In the genomic region with DNA sequence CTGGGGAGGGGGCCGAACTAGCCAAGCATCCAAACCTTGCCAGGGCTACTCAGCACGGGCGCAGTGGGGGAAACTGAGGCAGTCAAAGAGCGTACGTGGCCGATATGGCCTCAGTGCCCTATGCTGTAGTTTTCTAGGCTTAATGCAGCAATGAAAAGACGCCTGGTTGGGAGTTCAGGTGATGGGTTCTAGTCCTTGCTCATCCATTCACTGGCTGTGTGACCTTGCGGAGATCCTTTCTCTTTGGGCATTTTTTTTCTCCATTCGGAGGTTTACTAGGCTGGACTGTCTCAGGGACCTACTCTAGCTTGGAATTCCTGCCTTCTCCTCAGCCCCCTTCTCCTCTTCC, we compare ENCODE assay signal across 8 cellular contexts. TPM values are rescaled to one million over a fixed set of nuclear protein-coding genes. Genes with fewer than 3 reads are reported as not detected.
A peak's percentile ranks its signal among the peaks of the same experiment; 100 is the strongest.
DNase-seq lines count a peak whose midpoint lies in the region; ATAC-seq and TF ChIP-seq lines count a peak whose summit lies in the region.

No MANE protein-coding gene starts in this region.

- H3K4me1 Mint-ChIP-seq in naive thymus-derived CD8-positive, alpha-beta T cell = peaks cover 22 to 33% (median 30%) of the 10 kb centered on the region in 4 donors

- peak overlapping the region; percentile 86 to 99 (median 98) for H3K27ac Mint-ChIP-seq in naive thymus-derived CD8-positive, alpha-beta T cell

- intact Hi-C loops in colonic mucosa (cut with DNase I) = loop anchor here (2.0 kb wide), 1 partner anchor 17 kb away; no protein-coding TSS in a partner anchor

- no peaks in the 10 kb centered on the region for H3K27me3 Mint-ChIP-seq in naive thymus-derived CD8-positive, alpha-beta T cell

- POLR2A ChIA-PET in naive thymus-derived CD8-positive, alpha-beta T cell (lab: Charles Lee) = interaction anchor here (0.8 to 4.3 kb wide), 9 partner anchors 15 to 118 kb away, joined by 3 to 65 read pairs (median 8); a partner anchor contains a TSS

- peak overlapping the region; percentile 83 to 95 (median 88) for H3K4me3 Mint-ChIP-seq in naive thymus-derived CD8-positive, alpha-beta T cell

- H3K4me3 ChIP-seq in LNCaP clone FGC (ENCODE audit: low read depth, low read length) (peak overlapping the region; percentile 94), colonic mucosa (peak overlapping the region; percentile 72)

- no peak for ATAC-seq in naive thymus-derived CD8-positive, alpha-beta T cell
- no peak for ATAC-seq in GM18861 (IDR thresholded peaks at IDR 0.05; ENCODE audit: unreplicated experiment)

- H3K36me3 Mint-ChIP-seq in naive thymus-derived CD8-positive, alpha-beta T cell = peaks cover 0 to 6% (median 0%) of the 10 kb centered on the region in 3 donors

- H3K9ac ChIP-seq in colonic mucosa (ENCODE audit: low read depth in 2 of 2, low read length in 2 of 2) = peak overlapping the region; percentile 97 to 98

- peak overlapping the region; percentile 91 for H3K27ac ChIP-seq in colonic mucosa

- H3K9me3 Mint-ChIP-seq in naive thymus-derived CD8-positive, alpha-beta T cell = no peaks in the 10 kb centered on the region

- H3K4me1 ChIP-seq in colonic mucosa = peaks cover 13% of the 10 kb centered on the region

- no peaks in the 10 kb centered on the region for H3K9me3 ChIP-seq in colonic mucosa

- H3K27me3 ChIP-seq in colonic mucosa = no peaks in the 10 kb centered on the region

- DNase-seq in AG20443 (ENCODE audit: low spot score) (peak; percentile 3), LNCaP clone FGC (ENCODE audit: low read depth) (no peak), colonic mucosa (no peak), GF-D8 (lab: John Stamatoyannopoulos, UW) (no peak), iPS-NIHi11 (ENCODE audit: low spot score) (no peak), NCI-H1048 (lab: John Stamatoyannopoulos, UW) (no peak)
- DNase-seq in naive thymus-derived CD8-positive, alpha-beta T cell = no peak

- TF ChIP-seq CTCF in LNCaP clone FGC (IDR thresholded peaks at IDR 0.05; ENCODE audit: control insufficient read depth, extremely low read depth, insufficient read depth) (no peak), colonic mucosa (IDR thresholded peaks at IDR 0.05) (no peak)

- no peaks in the 10 kb centered on the region for H3K36me3 ChIP-seq in colonic mucosa

RNA-seq across cellular contexts. Expression of a gene that starts 0.9 kb away (rescaled TPM):
- total RNA-seq in colonic mucosa = 10 to 100 TPM; 37.5 to 55.8 TPM
- total RNA-seq in naive thymus-derived CD8-positive, alpha-beta T cell = 10 to 100 TPM; 26.9 to 27.1 TPM
- polyA plus RNA-seq in naive thymus-derived CD8-positive, alpha-beta T cell = 10 to 100 TPM; 45.8 to 50.7 (median 48.5) TPM

RNA-seq across cellular contexts. Expression of a gene that starts 1.6 kb away (rescaled TPM):
- 10 to 100 TPM; 12.2 to 16.0 TPM for total RNA-seq in colonic mucosa
- 10 to 100 TPM; 36.8 to 37.9 TPM for total RNA-seq in naive thymus-derived CD8-positive, alpha-beta T cell
- 1 to 10 TPM; 1.2 to 3.8 (median 3.0) TPM for polyA plus RNA-seq in naive thymus-derived CD8-positive, alpha-beta T cell

RNA-seq across cellular contexts. Expression of a gene that starts 35.7 kb away (rescaled TPM):
- total RNA-seq in colonic mucosa = under 1 TPM; 0.10 to 0.19 TPM
- 1 to 10 TPM; 4.0 to 4.1 TPM for total RNA-seq in naive thymus-derived CD8-positive, alpha-beta T cell
- polyA plus RNA-seq in naive thymus-derived CD8-positive, alpha-beta T cell = under 1 TPM; 0.40 to 0.92 (median 0.60) TPM

RNA-seq across cellular contexts. Expression of a gene that starts 36.2 kb away (rescaled TPM):
- 100 to 1,000 TPM; 140 to 172 TPM for total RNA-seq in colonic mucosa
- total RNA-seq in naive thymus-derived CD8-positive, alpha-beta T cell = 100 to 1,000 TPM; 148 to 152 TPM
- polyA plus RNA-seq in naive thymus-derived CD8-positive, alpha-beta T cell = 100 to 1,000 TPM; 453 to 495 (median 490) TPM

RNA-seq across cellular contexts. Expression of a gene that starts 45.9 kb away (rescaled TPM):
- total RNA-seq in colonic mucosa = 10 to 100 TPM; 22.0 to 34.2 TPM
- 10 to 100 TPM; 10.7 to 13.5 TPM for total RNA-seq in naive thymus-derived CD8-positive, alpha-beta T cell
- 1 to 10 TPM; 1.8 to 2.5 (median 2.3) TPM for polyA plus RNA-seq in naive thymus-derived CD8-positive, alpha-beta T cell

Comparison
In these comparisons a context has a peak if more than half of its experiments do, and no peak if none do; other contexts are left out.
1. RNA of a gene that starts 35.7 kb away (total RNA-seq): 4.0 to 4.1 TPM in naive thymus-derived CD8-positive, alpha-beta T cell; 0.10 to 0.19 TPM in colonic mucosa; every median in the first group is over 4 times any median in the second.